Comparison of ENCODE assay signal across 8 cellular contexts in genomic region chr2:70083344-70084156, GRCh38. TPM values are rescaled to one million over a fixed set of nuclear protein-coding genes. Genes with fewer than 3 reads are reported as not detected.
DNase-seq lines count a peak whose midpoint lies in the region; ATAC-seq, FAIRE-seq and TF ChIP-seq lines count a peak whose summit lies in the region.

No MANE protein-coding gene starts in this region.

- peaks cover 3 to 12% of the 10 kb centered on the region in 2 experiments for H3K4me1 ChIP-seq in trophoblast cell (ENCODE audit: control insufficient read depth in 1 of 2, insufficient read depth in 2 of 2, low read length in 2 of 2)

- H2AFZ ChIP-seq in trophoblast cell (ENCODE audit: insufficient read depth, low read length, poor library complexity): no peak overlapping the region

- H3K18ac ChIP-seq in trophoblast cell (ENCODE audit: low read length): no peak overlapping the region

- H3K4me3 ChIP-seq in GM12865 (ENCODE audit: low read depth, low read length): peak overlapping the region; percentile 86
- H3K4me3 ChIP-seq in bronchial epithelial cell (ENCODE audit: low read depth, low read length): no peak overlapping the region
- no peak overlapping the region for H3K4me3 ChIP-seq in trophoblast cell (ENCODE audit: low read depth, low read length)

- DNase-seq in GM12865 (ENCODE audit: low read depth): peak; percentile 83
- peak; percentile 88 for DNase-seq in RKO (ENCODE audit: low spot score)
- peak; percentile 98 for DNase-seq in bronchial epithelial cell (ENCODE audit: low read depth)
- peak; percentile 95 to 96 for DNase-seq in trophoblast cell
- no peak for DNase-seq in DMS 273 (lab: John Stamatoyannopoulos, UW; ENCODE audit: unreplicated experiment)
- DNase-seq in epidermal melanocyte (ENCODE audit: insufficient read length, low spot score): no peak
- no peak for DNase-seq in GOT3 (lab: John Stamatoyannopoulos, UW)

- H3K36me3 ChIP-seq in bronchial epithelial cell (ENCODE audit: control insufficient read depth, insufficient read depth, low read length) (peaks cover 4% of the 10 kb centered on the region), trophoblast cell (ENCODE audit: control insufficient read depth in 1 of 2, insufficient read depth in 2 of 2, low read length in 2 of 2) (peaks cover 9 to 11% of the 10 kb centered on the region in 2 experiments)

- H3K14ac ChIP-seq in trophoblast cell (ENCODE audit: low read length): peak overlapping the region; percentile 64

- peak overlapping the region; percentile 45 for H3K27ac ChIP-seq in trophoblast cell (ENCODE audit: low read depth, low read length)

- no peaks in the 10 kb centered on the region for H3K9me3 ChIP-seq in trophoblast cell (ENCODE audit: insufficient read depth, low read depth, low read length)

- H3K9ac ChIP-seq in trophoblast cell (ENCODE audit: low read length): no peak overlapping the region

- no CpG with 5 or more reads among the region's 8 CpGs for WGBS in trophoblast cell (ENCODE audit: extremely low coverage, insufficient coverage, insufficient read length)

- no peak overlapping the region for H3K4me2 ChIP-seq in trophoblast cell (ENCODE audit: low read length)

- H2BK12ac ChIP-seq in trophoblast cell (ENCODE audit: low read length): no peak overlapping the region

- H3K23ac ChIP-seq in trophoblast cell (ENCODE audit: low read length): no peak overlapping the region

- peaks cover 21% of the 10 kb centered on the region for H3K79me2 ChIP-seq in trophoblast cell (ENCODE audit: control insufficient read depth, insufficient read depth, low read length, poor library complexity)

- H2BK120ac ChIP-seq in trophoblast cell (ENCODE audit: insufficient read depth, low read length, poor library complexity): no peak overlapping the region

- H3K4ac ChIP-seq in trophoblast cell (ENCODE audit: low read depth, low read length): peak overlapping the region; percentile 53

- ATAC-seq in HG02759 (IDR thresholded peaks at IDR 0.05; ENCODE audit: unreplicated experiment): peak; percentile 39

- H3K27me3 ChIP-seq in bronchial epithelial cell (ENCODE audit: control insufficient read depth, insufficient read depth, low read length) (no peaks in the 10 kb centered on the region), trophoblast cell (ENCODE audit: insufficient read depth, low read length) (no peaks in the 10 kb centered on the region)

- H4K8ac ChIP-seq in trophoblast cell (ENCODE audit: low read depth, low read length): no peak overlapping the region

- no peak overlapping the region for H4K12ac ChIP-seq in trophoblast cell (ENCODE audit: low read depth, low read length)

- no peak for TF ChIP-seq CTCF in GM12865 (IDR thresholded peaks at IDR 0.05; ENCODE audit: insufficient read depth, low read depth, low read length, missing control alignments)
- TF ChIP-seq CTCF in bronchial epithelial cell (IDR thresholded peaks at IDR 0.05; ENCODE audit: insufficient read depth, low read length, severe bottlenecking): no peak

- no peak overlapping the region for H2AK5ac ChIP-seq in trophoblast cell (ENCODE audit: low read length)

- no peak overlapping the region for H2BK5ac ChIP-seq in trophoblast cell (ENCODE audit: low read depth, low read length, poor library complexity)

- H3K79me1 ChIP-seq in trophoblast cell (ENCODE audit: low read length): peaks cover 29% of the 10 kb centered on the region

- H4K91ac ChIP-seq in trophoblast cell (ENCODE audit: low read depth, low read length): peak overlapping the region; percentile 23

- no peak for FAIRE-seq in bronchial epithelial cell (lab: Jason Lieb, UNC)

RNA-seq across cellular contexts. Expression of gene PCBP1, which starts 3.7 kb away (rescaled TPM):
- 17.1 and 17.5 TPM in 2 replicates for total RNA-seq in bronchial epithelial cell
- 407 and 419 TPM in 2 replicates for polyA plus RNA-seq in trophoblast cell (2013)

Comparison
In these comparisons a context has a peak if more than half of its experiments do, and no peak if none do; other contexts are left out.
1. DNase-seq: peak in GM12865 (single experiment), RKO (single experiment), bronchial epithelial cell (single experiment) and trophoblast cell (2 of 2); none in DMS 273 (single experiment), epidermal melanocyte (single experiment) and GOT3 (single experiment).